1 cellular context compared by ENCODE assay signal in the genomic region with DNA sequence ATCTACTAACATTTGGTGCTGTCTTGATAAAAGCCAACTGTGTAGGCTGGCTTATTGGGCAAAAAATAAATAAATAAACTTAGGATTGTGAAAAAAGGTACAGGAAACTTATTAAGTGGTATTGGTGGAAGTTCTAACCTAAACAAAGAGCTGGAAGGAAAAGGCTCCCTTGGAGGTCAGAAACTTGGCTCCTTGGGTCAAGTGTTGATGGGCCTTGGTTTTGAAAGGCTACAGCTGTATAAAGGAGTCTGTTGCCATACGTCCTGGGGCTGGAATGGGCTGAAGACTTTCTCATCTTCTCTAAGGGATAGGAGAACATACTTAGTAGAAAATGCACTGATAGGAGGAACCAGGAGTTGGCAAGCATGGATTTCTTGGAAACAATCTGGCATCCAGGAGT.
TF ChIP-seq lines count a peak whose summit lies in the region.

No MANE protein-coding gene starts in this region.

TF ChIP-seq in K562, 482 proteins besides CTCF, POLR2A, EP300 and RAD21 (continued from another document):
- TF ChIP-seq, protein P1, sequence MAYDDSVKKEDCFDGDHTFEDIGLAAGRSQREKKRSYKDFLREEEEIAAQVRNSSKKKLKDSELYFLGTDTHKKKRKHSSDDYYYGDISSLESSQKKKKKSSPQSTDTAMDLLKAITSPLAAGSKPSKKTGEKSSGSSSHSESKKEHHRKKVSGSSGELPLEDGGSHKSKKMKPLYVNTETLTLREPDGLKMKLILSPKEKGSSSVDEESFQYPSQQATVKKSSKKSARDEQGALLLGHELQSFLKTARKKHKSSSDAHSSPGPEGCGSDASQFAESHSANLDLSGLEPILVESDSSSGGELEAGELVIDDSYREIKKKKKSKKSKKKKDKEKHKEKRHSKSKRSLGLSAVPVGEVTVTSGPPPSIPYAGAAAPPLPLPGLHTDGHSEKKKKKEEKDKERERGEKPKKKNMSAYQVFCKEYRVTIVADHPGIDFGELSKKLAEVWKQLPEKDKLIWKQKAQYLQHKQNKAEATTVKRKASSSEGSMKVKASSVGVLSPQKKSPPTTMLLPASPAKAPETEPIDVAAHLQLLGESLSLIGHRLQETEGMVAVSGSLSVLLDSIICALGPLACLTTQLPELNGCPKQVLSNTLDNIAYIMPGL (CRISPR knock-in tag; IDR thresholded peaks at IDR 0.05), result no peak
- no peak for TF ChIP-seq SMARCA4 (IDR thresholded peaks at IDR 0.05)
- TF ChIP-seq, protein P2, sequence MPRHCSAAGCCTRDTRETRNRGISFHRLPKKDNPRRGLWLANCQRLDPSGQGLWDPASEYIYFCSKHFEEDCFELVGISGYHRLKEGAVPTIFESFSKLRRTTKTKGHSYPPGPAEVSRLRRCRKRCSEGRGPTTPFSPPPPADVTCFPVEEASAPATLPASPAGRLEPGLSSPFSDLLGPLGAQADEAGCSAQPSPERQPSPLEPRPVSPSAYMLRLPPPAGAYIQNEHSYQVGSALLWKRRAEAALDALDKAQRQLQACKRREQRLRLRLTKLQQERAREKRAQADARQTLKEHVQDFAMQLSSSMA (CRISPR knock-in tag; IDR thresholded peaks at IDR 0.05), result no peak
TF ChIP-seq in K562: peak in this region for 0.
